Comparison of ENCODE assay signal across 9 cellular contexts in the genomic region with DNA sequence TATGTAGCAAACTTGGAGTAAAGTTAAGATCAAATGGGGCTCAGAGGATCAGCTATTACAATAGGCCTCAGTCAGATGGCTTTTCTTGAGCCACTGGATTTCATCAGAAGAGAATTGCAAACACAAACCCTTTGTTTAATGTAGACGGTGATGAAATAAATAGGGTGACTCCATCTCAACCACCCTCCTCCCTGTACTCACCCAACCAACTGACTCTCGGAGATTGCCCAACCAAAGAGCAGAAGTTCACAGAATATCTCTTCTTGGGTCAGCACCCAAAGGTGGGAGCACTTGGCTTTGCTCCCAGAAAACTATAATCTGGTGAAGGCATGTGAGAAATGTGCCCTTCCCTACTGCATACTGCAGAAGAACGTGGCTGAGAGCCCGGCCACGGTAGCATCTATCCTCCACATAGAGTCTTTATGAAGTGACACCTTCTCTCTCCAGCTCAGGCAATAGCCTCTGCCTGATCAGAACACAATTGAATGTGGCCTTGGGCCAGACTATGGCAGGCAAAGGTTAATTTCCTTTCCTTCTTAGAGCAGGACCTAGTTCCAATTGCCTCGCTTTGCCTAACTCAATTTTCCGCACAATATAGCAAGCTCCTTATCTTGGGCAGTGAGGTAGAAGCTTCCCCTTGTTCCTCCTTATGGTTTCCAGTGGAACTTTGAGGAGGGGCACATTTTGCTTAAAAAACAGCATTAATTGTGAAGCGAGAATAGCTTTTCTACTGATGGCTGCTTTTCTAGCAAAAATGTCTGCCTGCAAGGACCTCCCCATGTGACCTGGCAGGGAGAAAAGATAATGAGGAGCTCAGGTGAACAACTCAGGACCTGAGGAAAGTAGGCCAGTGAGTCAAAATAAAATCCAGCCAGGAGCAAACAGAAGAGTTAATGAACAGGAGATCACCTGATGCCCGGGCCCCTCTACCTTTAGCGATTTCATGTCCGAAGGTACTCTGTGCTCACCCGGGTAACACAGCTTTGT.
DNase-seq lines count a peak whose midpoint lies in the region; ATAC-seq and TF ChIP-seq lines count a peak whose summit lies in the region.
"Had no signal": no experiment of that assay in that cellular context is flagged by ENCODE, and none has a peak within 500 bp of the region (broad histone marks: within the 10 kb centered on the region; RNA-seq: fewer than 3 reads in every experiment).

No MANE protein-coding gene starts in this region.

- H3K79me2 ChIP-seq in mammary epithelial cell (ENCODE audit: insufficient read depth, low read length): peaks cover 8% of the 10 kb centered on the region

- H3K9ac ChIP-seq in mammary epithelial cell (ENCODE audit: insufficient read depth, low read length) (peak overlapping the region; percentile 51), liver (ENCODE audit: low read depth in 1 of 2, low read length in 2 of 2) (no peak overlapping the region)
- H3K9ac ChIP-seq: KMS-11 had no signal

- peak; percentile 45 to 52 for TF ChIP-seq RAD21 in liver (IDR thresholded peaks at IDR 0.05)

- CTCF ChIA-PET in mammary epithelial cell (lab: Charles Lee; ENCODE audit: low non-redundant PET): interaction anchor here (0.6 kb wide), 2 partner anchors 10 to 80 kb away, joined by 3 to 6 read pairs; a partner anchor contains a TSS

- H3K9me3 ChIP-seq in mammary epithelial cell (replicated peaks; ENCODE audit: insufficient read depth, low read length) (no peaks in the 10 kb centered on the region), liver (ENCODE audit: control insufficient read depth in 4 of 4, low read length in 3 of 4) (no peaks in the 10 kb centered on the region), upper lobe of right lung (no peaks in the 10 kb centered on the region)

- no peaks in the 10 kb centered on the region for H3K27me3 ChIP-seq in mammary epithelial cell (ENCODE audit: insufficient read depth, low read length)
- H3K27me3 ChIP-seq in liver (ENCODE audit: control insufficient read depth in 4 of 4, insufficient read depth in 4 of 4, low read length in 3 of 4): no peaks in the 10 kb centered on the region
- no peaks in the 10 kb centered on the region for H3K27me3 ChIP-seq in upper lobe of right lung

- no peaks in the 10 kb centered on the region for H4K20me1 ChIP-seq in mammary epithelial cell (ENCODE audit: insufficient read depth, low read length)

- ATAC-seq in upper lobe of right lung (peak; percentile 84), HG02571 (IDR thresholded peaks at IDR 0.05; ENCODE audit: unreplicated experiment) (no peak)

- in situ Hi-C loops in mammary epithelial cell (cut with MboI; ENCODE audit: low sequenced_read_pairs in 2 of 2): no loop called here

- intact Hi-C loops in mammary epithelial cell (cut with micrococcal nuclease) (loop anchor here (1.0 to 5.0 kb wide), 4 partner anchors 44 to 79 kb away; a partner anchor contains a TSS), upper lobe of right lung (cut with DNase I) (no loop called here)

- 59% methylated on average over 12 of the region's 12 CpGs for WGBS in mammary epithelial cell (ENCODE audit: low coverage, missing lambda C conversion rate)
- 38% methylated on average over 12 of the region's 12 CpGs for WGBS in liver

- H3K27ac ChIP-seq in mammary epithelial cell (ENCODE audit: insufficient read depth, low read depth, low read length) (peak overlapping the region; percentile 96), liver (ENCODE audit: low read depth in 1 of 2, low read length in 2 of 2) (peak overlapping the region; percentile 47 to 75), upper lobe of right lung (peak overlapping the region; percentile 61)
- H3K27ac ChIP-seq: KMS-11 had no signal

- H3K4me2 ChIP-seq in mammary epithelial cell (ENCODE audit: insufficient read depth, low read depth, low read length): peak overlapping the region; percentile 63
- H3K4me2 ChIP-seq: KMS-11 had no signal

- TF ChIP-seq CTCF in mammary epithelial cell (conservative IDR thresholded peaks at IDR 0.05 in 1 of 2, IDR thresholded peaks at IDR 0.05 in 1 of 2; ENCODE audit: extremely low read depth in 1 of 2, insufficient read depth in 1 of 2, low read depth in 1 of 2, low read length in 2 of 2) (no peak), liver (IDR thresholded peaks at IDR 0.05; ENCODE audit: low read depth, low read length, missing input control) (no peak), upper lobe of right lung (IDR thresholded peaks at IDR 0.05) (no peak)

- DNase-seq in M059J (ENCODE audit: low read depth) (peak; percentile 69), mammary epithelial cell (peak; percentile 99), upper lobe of right lung (no peak), GM19238 (ENCODE audit: insufficient read length, low spot score) (no peak), COR-L47 (lab: John Stamatoyannopoulos, UW) (no peak)
- DNase-seq: activated B cell treated with CpG ODN at 0.5 μM for 24 hours had no signal

- H3K4me1 ChIP-seq in mammary epithelial cell (ENCODE audit: insufficient read depth, low read length) (peaks cover 32% of the 10 kb centered on the region), liver (ENCODE audit: control insufficient read depth in 4 of 4, insufficient read depth in 4 of 4, low read length in 3 of 4) (peaks cover 15 to 72% (median 61%) of the 10 kb centered on the region in 4 donors), upper lobe of right lung (peaks cover 70% of the 10 kb centered on the region)

- peak overlapping the region; percentile 70 for H2AFZ ChIP-seq in mammary epithelial cell (ENCODE audit: low read depth, low read length)

- H3K36me3 ChIP-seq in mammary epithelial cell (ENCODE audit: insufficient read depth, low read length) (no peaks in the 10 kb centered on the region), liver (ENCODE audit: control insufficient read depth in 4 of 4, insufficient read depth in 3 of 4, low read depth in 1 of 4, low read length in 3 of 4) (no peaks in the 10 kb centered on the region), upper lobe of right lung (no peaks in the 10 kb centered on the region)

- H3K4me3 ChIP-seq in mammary epithelial cell (replicated peaks in 1 of 3; ENCODE audit: insufficient read depth in 1 of 3, low read depth in 2 of 3, low read length in 3 of 3): no peak overlapping the region
- H3K4me3 ChIP-seq in liver (ENCODE audit: low read depth in 1 of 3, low read length in 3 of 3): no peak overlapping the region
- no peak overlapping the region for H3K4me3 ChIP-seq in upper lobe of right lung

- dilution Hi-C loops in mammary epithelial cell (cut with HindIII; ENCODE audit: low sequenced_read_pairs): no loop called here

- no TSS peak for BruUV-seq in mammary epithelial cell (replicated peaks; lab: Mats Ljungman, UMichigan)

TF ChIP-seq in liver, 16 proteins besides CTCF, POLR2A, EP300 and RAD21 (continues in another document):
- TF ChIP-seq YY1 (IDR thresholded peaks at IDR 0.05): no peak
- peak; percentile 84 for TF ChIP-seq SP1 (IDR thresholded peaks at IDR 0.05)
- no peak for TF ChIP-seq TAF1 (conservative IDR thresholded peaks at IDR 0.05)
- TF ChIP-seq, protein P1, sequence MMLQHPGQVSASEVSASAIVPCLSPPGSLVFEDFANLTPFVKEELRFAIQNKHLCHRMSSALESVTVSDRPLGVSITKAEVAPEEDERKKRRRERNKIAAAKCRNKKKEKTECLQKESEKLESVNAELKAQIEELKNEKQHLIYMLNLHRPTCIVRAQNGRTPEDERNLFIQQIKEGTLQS (IDR thresholded peaks at IDR 0.05): peak; percentile 99
- TF ChIP-seq FOXA2 (IDR thresholded peaks at IDR 0.05): peak; percentile 45
- peak; percentile 76 for TF ChIP-seq NR2F2 (IDR thresholded peaks at IDR 0.05)
- peak; percentile 81 to 82 for TF ChIP-seq JUND (IDR thresholded peaks at IDR 0.05)
- TF ChIP-seq, protein P2, sequence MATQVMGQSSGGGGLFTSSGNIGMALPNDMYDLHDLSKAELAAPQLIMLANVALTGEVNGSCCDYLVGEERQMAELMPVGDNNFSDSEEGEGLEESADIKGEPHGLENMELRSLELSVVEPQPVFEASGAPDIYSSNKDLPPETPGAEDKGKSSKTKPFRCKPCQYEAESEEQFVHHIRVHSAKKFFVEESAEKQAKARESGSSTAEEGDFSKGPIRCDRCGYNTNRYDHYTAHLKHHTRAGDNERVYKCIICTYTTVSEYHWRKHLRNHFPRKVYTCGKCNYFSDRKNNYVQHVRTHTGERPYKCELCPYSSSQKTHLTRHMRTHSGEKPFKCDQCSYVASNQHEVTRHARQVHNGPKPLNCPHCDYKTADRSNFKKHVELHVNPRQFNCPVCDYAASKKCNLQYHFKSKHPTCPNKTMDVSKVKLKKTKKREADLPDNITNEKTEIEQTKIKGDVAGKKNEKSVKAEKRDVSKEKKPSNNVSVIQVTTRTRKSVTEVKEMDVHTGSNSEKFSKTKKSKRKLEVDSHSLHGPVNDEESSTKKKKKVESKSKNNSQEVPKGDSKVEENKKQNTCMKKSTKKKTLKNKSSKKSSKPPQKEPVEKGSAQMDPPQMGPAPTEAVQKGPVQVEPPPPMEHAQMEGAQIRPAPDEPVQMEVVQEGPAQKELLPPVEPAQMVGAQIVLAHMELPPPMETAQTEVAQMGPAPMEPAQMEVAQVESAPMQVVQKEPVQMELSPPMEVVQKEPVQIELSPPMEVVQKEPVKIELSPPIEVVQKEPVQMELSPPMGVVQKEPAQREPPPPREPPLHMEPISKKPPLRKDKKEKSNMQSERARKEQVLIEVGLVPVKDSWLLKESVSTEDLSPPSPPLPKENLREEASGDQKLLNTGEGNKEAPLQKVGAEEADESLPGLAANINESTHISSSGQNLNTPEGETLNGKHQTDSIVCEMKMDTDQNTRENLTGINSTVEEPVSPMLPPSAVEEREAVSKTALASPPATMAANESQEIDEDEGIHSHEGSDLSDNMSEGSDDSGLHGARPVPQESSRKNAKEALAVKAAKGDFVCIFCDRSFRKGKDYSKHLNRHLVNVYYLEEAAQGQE (IDR thresholded peaks at IDR 0.05): peak; percentile 37
- peak in 1 of 2 donors; percentile 46 for TF ChIP-seq GABPA (IDR thresholded peaks at IDR 0.05 in 1 of 2, conservative IDR thresholded peaks at IDR 0.05 in 1 of 2)
- TF ChIP-seq HNF4G (IDR thresholded peaks at IDR 0.05): peak; percentile 71
- TF ChIP-seq HNF4A (conservative IDR thresholded peaks at IDR 0.05): peak; percentile 91
- no peak for TF ChIP-seq FOXA1 (IDR thresholded peaks at IDR 0.05)
- peak; percentile 93 to 94 for TF ChIP-seq RXRA (IDR thresholded peaks at IDR 0.05)
- TF ChIP-seq EGR1 (IDR thresholded peaks at IDR 0.05; ENCODE audit: low read depth in 2 of 2): peak in 1 of 2 donors; percentile 50
- TF ChIP-seq, protein P3, sequence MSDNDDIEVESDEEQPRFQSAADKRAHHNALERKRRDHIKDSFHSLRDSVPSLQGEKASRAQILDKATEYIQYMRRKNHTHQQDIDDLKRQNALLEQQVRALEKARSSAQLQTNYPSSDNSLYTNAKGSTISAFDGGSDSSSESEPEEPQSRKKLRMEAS (IDR thresholded peaks at IDR 0.05): peak; percentile 82

Comparison
In these comparisons a context has a peak if more than half of its experiments do, and no peak if none do; other contexts are left out.
1. DNase-seq: peak in M059J (single experiment) and mammary epithelial cell (single experiment); none in upper lobe of right lung (single experiment), GM19238 (single experiment) and COR-L47 (single experiment).
2. Peak in every context shown above with its lines, with median percentiles within 50 percentile points of each other: H3K27ac ChIP-seq.